Comparison of ENCODE assay signal across 9 cellular contexts in the genomic region with DNA sequence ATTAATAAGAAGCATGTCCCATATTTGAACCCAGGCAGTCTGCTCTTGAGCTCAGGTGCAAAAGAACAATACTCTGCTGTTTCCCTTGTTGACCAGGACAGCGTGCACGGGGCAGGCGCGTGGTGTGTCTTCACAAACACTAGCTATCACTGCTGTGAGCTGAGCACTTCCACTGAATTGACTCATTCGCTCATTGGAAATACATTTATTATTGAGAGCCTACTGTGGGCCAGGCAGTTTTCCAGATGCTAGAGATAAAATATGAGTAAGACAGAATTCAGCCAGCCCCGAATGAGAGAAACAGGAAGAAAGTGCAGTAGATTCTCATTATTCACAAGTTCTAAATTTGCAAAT. TPM values are rescaled to one million over a fixed set of nuclear protein-coding genes. Genes with fewer than 3 reads are reported as not detected.
DNase-seq lines count a peak whose midpoint lies in the region; ATAC-seq and TF ChIP-seq lines count a peak whose summit lies in the region.
"Had no signal": no experiment of that assay in that cellular context is flagged by ENCODE, and none has a peak within 500 bp of the region (broad histone marks: within the 10 kb centered on the region; RNA-seq: fewer than 3 reads in every experiment).

No MANE protein-coding gene starts in this region.

- H3K36me3 ChIP-seq in left lung (no peaks in the 10 kb centered on the region), transverse colon (no peaks in the 10 kb centered on the region), ascending aorta (no peaks in the 10 kb centered on the region)

- no peak overlapping the region for H3K27ac Mint-ChIP-seq in activated CD8-positive, alpha-beta T cell treated with anti-CD3 and anti-CD28 coated beads, Interleukin-2, amount 10 ng/mL, durations not matched to agents 7 days and 5 days
- no peak overlapping the region for H3K27ac Mint-ChIP-seq in activated CD8-positive, alpha-beta T cell treated with anti-CD3 and anti-CD28 coated beads for 36 hours
- H3K27ac Mint-ChIP-seq: T-helper 1 cell treated with Interleukin-12 subunit alpha and Interleukin-12 subunit beta and Interleukin-4 antibody, amounts not matched to agents 30 μg/mL and 1 μg/mL, for 36 hours had no signal

- in situ Hi-C loops in transverse colon (cut with MboI; ENCODE audit: low pct_ligation_motif_present in 1 of 4, low pct_unique_long_range_greater_than_20kb in 1 of 4, low sequenced_read_pairs in 3 of 4): loop anchor here (10.0 to 25.0 kb wide), 4 partner anchors 88 to 156 kb away; no protein-coding TSS in a partner anchor

- DNase-seq in activated CD8-positive, alpha-beta T cell treated with anti-CD3 and anti-CD28 coated beads, Interleukin-2, amount 10 ng/mL, durations not matched to agents 7 days and 5 days: no peak
- DNase-seq in activated CD8-positive, alpha-beta T cell treated with anti-CD3 and anti-CD28 coated beads for 36 hours: no peak
- DNase-seq in amniotic epithelial cell (ENCODE audit: low read depth) (peak; percentile 63), left lung (no peak), transverse colon (peak; percentile 35), cortex of kidney (lab: John Stamatoyannopoulos, UW) (no peak), ascending aorta (ENCODE audit: low spot score in 2 of 2) (no peak), KG1 (lab: John Stamatoyannopoulos, UW) (no peak)

- CTCF ChIA-PET in activated CD8-positive, alpha-beta T cell treated with anti-CD3 and anti-CD28 coated beads, Interleukin-2, amount 10 ng/mL, durations not matched to agents 7 days and 5 days (lab: Charles Lee): interaction anchor here (1.0 to 3.6 kb wide), 5 partner anchors 12 to 226 kb away, joined by 3 to 29 read pairs (median 22); no protein-coding TSS in a partner anchor
- CTCF ChIA-PET in activated CD8-positive, alpha-beta T cell treated with anti-CD3 and anti-CD28 coated beads for 36 hours (lab: Charles Lee): interaction anchor here (2.7 to 3.3 kb wide), 4 partner anchors 73 to 151 kb away, joined by 16 to 35 read pairs (median 18); no protein-coding TSS in a partner anchor

- no peaks in the 10 kb centered on the region for H3K27me3 Mint-ChIP-seq in activated CD8-positive, alpha-beta T cell treated with anti-CD3 and anti-CD28 coated beads, Interleukin-2, amount 10 ng/mL, durations not matched to agents 7 days and 5 days (ENCODE audit: low read depth)
- peaks cover 1% of the 10 kb centered on the region for H3K27me3 Mint-ChIP-seq in activated CD8-positive, alpha-beta T cell treated with anti-CD3 and anti-CD28 coated beads for 36 hours

- peaks cover 60% of the 10 kb centered on the region for H3K4me1 Mint-ChIP-seq in activated CD8-positive, alpha-beta T cell treated with anti-CD3 and anti-CD28 coated beads, Interleukin-2, amount 10 ng/mL, durations not matched to agents 7 days and 5 days (ENCODE audit: low read depth)
- peaks cover 31% of the 10 kb centered on the region for H3K4me1 Mint-ChIP-seq in activated CD8-positive, alpha-beta T cell treated with anti-CD3 and anti-CD28 coated beads for 36 hours (ENCODE audit: low read depth)

- peaks cover 11 to 65% of the 10 kb centered on the region in 2 donors for H3K4me1 ChIP-seq in left lung
- H3K4me1 ChIP-seq in transverse colon: peaks cover 25 to 54% (median 35%) of the 10 kb centered on the region in 4 donors
- peaks cover 0 to 14% of the 10 kb centered on the region in 2 donors for H3K4me1 ChIP-seq in ascending aorta

- POLR2A ChIA-PET in activated CD8-positive, alpha-beta T cell treated with anti-CD3 and anti-CD28 coated beads, Interleukin-2, amount 10 ng/mL, durations not matched to agents 7 days and 5 days (lab: Charles Lee): interaction anchor here (0.8 kb wide), 1 partner anchor 42 kb away, joined by 3 read pairs; no protein-coding TSS in a partner anchor
- POLR2A ChIA-PET in activated CD8-positive, alpha-beta T cell treated with anti-CD3 and anti-CD28 coated beads for 36 hours (lab: Charles Lee): interaction anchor here (0.6 kb wide), 1 partner anchor 153 kb away, joined by 3 read pairs; no protein-coding TSS in a partner anchor

- H3K4me3 Mint-ChIP-seq in activated CD8-positive, alpha-beta T cell treated with anti-CD3 and anti-CD28 coated beads, Interleukin-2, amount 10 ng/mL, durations not matched to agents 7 days and 5 days: peak overlapping the region; percentile 87
- no peak overlapping the region for H3K4me3 Mint-ChIP-seq in activated CD8-positive, alpha-beta T cell treated with anti-CD3 and anti-CD28 coated beads for 36 hours

- no peaks in the 10 kb centered on the region for H3K9me3 ChIP-seq in left lung
- H3K9me3 ChIP-seq in transverse colon: no peaks in the 10 kb centered on the region
- no peaks in the 10 kb centered on the region for H3K9me3 ChIP-seq in ascending aorta

- no peak for TF ChIP-seq CTCF in activated CD8-positive, alpha-beta T cell treated with anti-CD3 and anti-CD28 coated beads for 36 hours (IDR thresholded peaks at IDR 0.05)
- TF ChIP-seq CTCF in left lung (IDR thresholded peaks at IDR 0.05) (no peak), transverse colon (IDR thresholded peaks at IDR 0.05) (no peak), ascending aorta (IDR thresholded peaks at IDR 0.05) (no peak)

- H3K27me3 ChIP-seq in left lung: no peaks in the 10 kb centered on the region
- H3K27me3 ChIP-seq in transverse colon: no peaks in the 10 kb centered on the region
- H3K27me3 ChIP-seq in ascending aorta: no peaks in the 10 kb centered on the region

- H3K36me3 Mint-ChIP-seq in activated CD8-positive, alpha-beta T cell treated with anti-CD3 and anti-CD28 coated beads, Interleukin-2, amount 10 ng/mL, durations not matched to agents 7 days and 5 days (ENCODE audit: low read depth): peaks cover 2% of the 10 kb centered on the region
- H3K36me3 Mint-ChIP-seq in activated CD8-positive, alpha-beta T cell treated with anti-CD3 and anti-CD28 coated beads for 36 hours (ENCODE audit: low read depth): peaks cover under 1% of the 10 kb centered on the region

- intact Hi-C loops in activated CD8-positive, alpha-beta T cell treated with anti-CD3 and anti-CD28 coated beads for 36 hours (cut with micrococcal nuclease): loop anchor here (5.0 to 10.0 kb wide), 3 partner anchors 76 to 448 kb away; partner anchors contain the start of gene AKTIP
- intact Hi-C loops in left lung (cut with DNase I) (loop anchor here in 1 of 2 donors (10.0 kb wide), 2 partner anchors 108 to 148 kb away; no protein-coding TSS in a partner anchor), transverse colon (cut with DNase I; ENCODE audit: low total_unique reads) (no loop called here), ascending aorta (cut with DNase I) (loop anchor here (10.0 kb wide), 1 partner anchor 448 kb away; the partner anchor contains the start of gene AKTIP)

- H3K27ac ChIP-seq in left lung (peak overlapping the region; percentile 89 to 94), transverse colon (peak overlapping the region; percentile 87 to 97 (median 94)), ascending aorta (peak overlapping the region in 1 of 2 donors; percentile 82)

- ATAC-seq in activated CD8-positive, alpha-beta T cell treated with anti-CD3 and anti-CD28 coated beads, Interleukin-2, amount 10 ng/mL, durations not matched to agents 7 days and 5 days: no peak
- ATAC-seq in activated CD8-positive, alpha-beta T cell treated with anti-CD3 and anti-CD28 coated beads for 36 hours: no peak
- ATAC-seq in left lung: no peak

- no peak for TF ChIP-seq POLR2A in transverse colon (IDR thresholded peaks at IDR 0.05)

- 60% methylated on average over 6 of the region's 6 CpGs; no CpG with 5 or more reads in 1 of the 2 donors for WGBS in transverse colon (ENCODE audit: low coverage in 1 of 2), 2 donors

- TF ChIP-seq EP300 in transverse colon (IDR thresholded peaks at IDR 0.05; ENCODE audit: low read depth): no peak

- H3K4me3 ChIP-seq in left lung (peak overlapping the region in 1 of 2 donors; percentile 69), transverse colon (peak overlapping the region in 1 of 4 donors; percentile 72), ascending aorta (peak overlapping the region in 1 of 2 donors; percentile 47)

- H3K9me3 Mint-ChIP-seq in activated CD8-positive, alpha-beta T cell treated with anti-CD3 and anti-CD28 coated beads, Interleukin-2, amount 10 ng/mL, durations not matched to agents 7 days and 5 days (ENCODE audit: insufficient read depth): no peaks in the 10 kb centered on the region
- H3K9me3 Mint-ChIP-seq in activated CD8-positive, alpha-beta T cell treated with anti-CD3 and anti-CD28 coated beads for 36 hours: no peaks in the 10 kb centered on the region
- H3K9me3 Mint-ChIP-seq: T-helper 1 cell treated with Interleukin-12 subunit alpha and Interleukin-12 subunit beta and Interleukin-4 antibody, amounts not matched to agents 30 μg/mL and 1 μg/mL, for 36 hours had no signal

RNA-seq across cellular contexts. Expression of gene CHD9, which starts 1.7 kb away (rescaled TPM):
- 10 to 100 TPM; 23.5 to 32.1 TPM for total RNA-seq in activated CD8-positive, alpha-beta T cell treated with anti-CD3 and anti-CD28 coated beads, Interleukin-2, amount 10 ng/mL, durations not matched to agents 7 days and 5 days
- 10 to 100 TPM; 13.8 to 16.3 TPM for total RNA-seq in activated CD8-positive, alpha-beta T cell treated with anti-CD3 and anti-CD28 coated beads for 36 hours
- total RNA-seq in left lung (10 to 100 TPM; 73.9 to 79.9 TPM), transverse colon (100 to 1,000 TPM in 1 of 4 donors, 10 to 100 TPM in 3; 37.4 to 112 (median 64.4) TPM), ascending aorta (56.9 TPM)

RNA-seq across cellular contexts. Expression of gene CHD9NB, which starts 3.8 kb away (rescaled TPM):
- total RNA-seq in activated CD8-positive, alpha-beta T cell treated with anti-CD3 and anti-CD28 coated beads, Interleukin-2, amount 10 ng/mL, durations not matched to agents 7 days and 5 days: under 1 TPM; 0.23 to 0.26 TPM
- under 1 TPM in 1 of 2 experiments, not detected in 1; 0.16 TPM for total RNA-seq in activated CD8-positive, alpha-beta T cell treated with anti-CD3 and anti-CD28 coated beads for 36 hours
- 10 to 100 TPM in 1 of 2 donors, 1 to 10 TPM in 1; 2.2 to 10.7 TPM for total RNA-seq in left lung
- 1 to 10 TPM in 2 of 4 donors, not detected in 2; 3.0 to 3.1 TPM for total RNA-seq in transverse colon
- 0.43 TPM for total RNA-seq in ascending aorta

Comparison
In these comparisons a context has a peak if more than half of its experiments do, and no peak if none do; other contexts are left out.
1. DNase-seq: peak in amniotic epithelial cell (single experiment) and transverse colon (single experiment); none in activated CD8-positive, alpha-beta T cell treated with anti-CD3 and anti-CD28 coated beads, Interleukin-2, amount 10 ng/mL, durations not matched to agents 7 days and 5 days (single experiment), activated CD8-positive, alpha-beta T cell treated with anti-CD3 and anti-CD28 coated beads for 36 hours (single experiment), left lung (0 of 2), cortex of kidney (single experiment), ascending aorta (0 of 2) and KG1 (single experiment).